Comparison of ENCODE assay signal across 24 cellular contexts in genomic region chr5:168666356-168666755, GRCh38.
DNase-seq lines count a peak whose midpoint lies in the region; ATAC-seq and TF ChIP-seq lines count a peak whose summit lies in the region.
"Had no signal": no experiment of that assay in that cellular context is flagged by ENCODE, and none has a peak within 500 bp of the region (broad histone marks: within the 10 kb centered on the region; RNA-seq: fewer than 3 reads in every experiment).

No MANE protein-coding gene starts in this region.

- no peak for TF ChIP-seq CTCF in cardiac muscle cell (IDR thresholded peaks at IDR 0.05; ENCODE audit: low read depth, low read length)
- no peak for TF ChIP-seq CTCF in heart left ventricle (IDR thresholded peaks at IDR 0.05)

- H4K5ac ChIP-seq in mesendoderm (ENCODE audit: low read length) = no peak overlapping the region

- H3K27ac ChIP-seq in cardiac muscle cell = peak overlapping the region; percentile 82
- H3K27ac ChIP-seq in heart left ventricle = no peak overlapping the region
- no peak overlapping the region for H3K27ac ChIP-seq in mesendoderm (ENCODE audit: low read depth, low read length)
- H3K27ac ChIP-seq in neuronal stem cell (replicated peaks; ENCODE audit: low read length) = no peak overlapping the region
- H3K27ac ChIP-seq: BLaER1 had no signal

- no peaks in the 10 kb centered on the region for H3K79me2 ChIP-seq in mesendoderm (ENCODE audit: control insufficient read depth, insufficient read depth, low read length)

- TF ChIP-seq POLR2A in heart left ventricle (IDR thresholded peaks at IDR 0.05) = no peak

- no peak overlapping the region for H4K8ac ChIP-seq in mesendoderm (ENCODE audit: low read depth, low read length)
- no peak overlapping the region for H4K8ac ChIP-seq in neuronal stem cell (ENCODE audit: low read depth, low read length)

- H3K9ac ChIP-seq in mesendoderm (ENCODE audit: low read length) = no peak overlapping the region
- peak overlapping the region; percentile 24 for H3K9ac ChIP-seq in neuronal stem cell (ENCODE audit: low read depth, low read length, poor library complexity)
- H3K9ac ChIP-seq: BLaER1 had no signal

- H3K4ac ChIP-seq in mesendoderm (ENCODE audit: low read depth, low read length) = no peak overlapping the region
- H3K4ac ChIP-seq in neuronal stem cell (ENCODE audit: low read length) = no peak overlapping the region

- H3K27me3 ChIP-seq in cardiac muscle cell = no peaks in the 10 kb centered on the region
- H3K27me3 ChIP-seq in heart left ventricle = no peaks in the 10 kb centered on the region
- H3K27me3 ChIP-seq in mesendoderm (ENCODE audit: insufficient read depth, low read length, poor library complexity) = no peaks in the 10 kb centered on the region
- peaks cover 0 to 5% (median 0%) of the 10 kb centered on the region in 3 experiments for H3K27me3 ChIP-seq in neuronal stem cell (ENCODE audit: control insufficient read depth in 3 of 3, insufficient read depth in 3 of 3, low read depth in 1 of 3, low read length in 3 of 3)
- H3K27me3 ChIP-seq: BE2C, BLaER1 had no signal

- no peak overlapping the region for H2BK15ac ChIP-seq in mesendoderm (replicated peaks; ENCODE audit: low read depth)
- no peak overlapping the region for H2BK15ac ChIP-seq in neuronal stem cell (ENCODE audit: low read length)

- DNase-seq in cardiac muscle cell (ENCODE audit: low read depth in 1 of 2, low spot score in 1 of 2) (no peak), heart left ventricle (no peak), mesendoderm (no peak), neuronal stem cell (ENCODE audit: low spot score) (no peak), NCI-H345 treated with DMSO at 0.1 percent for 48 hours (lab: John Stamatoyannopoulos, UW; ENCODE audit: unreplicated experiment) (no peak), KBM-7 (no peak)
- DNase-seq: 8988T; ACHN; BE2C; C1 segment of cervical spinal cord; CD4-positive, alpha-beta memory T cell; CD4-positive, CD25-positive, alpha-beta regulatory T cell; CD8-positive, alpha-beta memory T cell; COR-L47; DMS 273 treated with DMSO at 0.1 percent for 48 hours; DMS153; DMS53; DMS79; DND-41; EL; GDM1 had no signal

- no peaks in the 10 kb centered on the region for H3K9me3 ChIP-seq in cardiac muscle cell (ENCODE audit: low read depth)
- H3K9me3 ChIP-seq in heart left ventricle = no peaks in the 10 kb centered on the region
- no peaks in the 10 kb centered on the region for H3K9me3 ChIP-seq in neuronal stem cell (replicated peaks in 1 of 2; ENCODE audit: control insufficient read depth in 2 of 2, insufficient read depth in 1 of 2, low read depth in 1 of 2, low read length in 2 of 2)
- H3K9me3 ChIP-seq: BE2C, BLaER1 had no signal

- H3K79me1 ChIP-seq in mesendoderm (ENCODE audit: low read length) (no peaks in the 10 kb centered on the region), neuronal stem cell (ENCODE audit: low read depth, low read length) (no peaks in the 10 kb centered on the region)

- H3K4me3 ChIP-seq in cardiac muscle cell = no peak overlapping the region
- no peak overlapping the region for H3K4me3 ChIP-seq in heart left ventricle
- no peak overlapping the region for H3K4me3 ChIP-seq in mesendoderm (ENCODE audit: low read length)
- H3K4me3 ChIP-seq in neuronal stem cell (ENCODE audit: low read length in 2 of 2) = no peak overlapping the region
- H3K4me3 ChIP-seq: BLaER1, GM12878 had no signal

- H3K18ac ChIP-seq in mesendoderm (ENCODE audit: low read length) (no peak overlapping the region), neuronal stem cell (ENCODE audit: low read length) (no peak overlapping the region)

- H2AFZ ChIP-seq in neuronal stem cell (ENCODE audit: low read length) = no peak overlapping the region

- ATAC-seq in heart left ventricle = no peak
- ATAC-seq in GM19328 (IDR thresholded peaks at IDR 0.05; ENCODE audit: unreplicated experiment) = no peak
- ATAC-seq: GM12878 had no signal

- H3K56ac ChIP-seq in mesendoderm (ENCODE audit: low read length) = peak overlapping the region; percentile 2

- H2BK120ac ChIP-seq in mesendoderm (ENCODE audit: low read depth, low read length) (no peak overlapping the region), neuronal stem cell (ENCODE audit: low read depth, low read length) (no peak overlapping the region)

- H4K91ac ChIP-seq in neuronal stem cell (ENCODE audit: low read depth, low read length, poor library complexity) = no peak overlapping the region

- H2BK12ac ChIP-seq in neuronal stem cell (ENCODE audit: low read length) = peak overlapping the region; percentile 34

- H3K23ac ChIP-seq in mesendoderm (ENCODE audit: low read length) = no peak overlapping the region
- H3K23ac ChIP-seq in neuronal stem cell (ENCODE audit: low read depth, low read length, poor library complexity) = peak overlapping the region; percentile 59

- H3K4me1 ChIP-seq in cardiac muscle cell (ENCODE audit: low read depth) (peaks cover 19% of the 10 kb centered on the region), heart left ventricle (no peaks in the 10 kb centered on the region), mesendoderm (ENCODE audit: control insufficient read depth, low read depth, low read length) (no peaks in the 10 kb centered on the region), neuronal stem cell (ENCODE audit: control insufficient read depth in 2 of 2, insufficient read depth in 1 of 2, low read depth in 1 of 2, low read length in 2 of 2) (peaks cover 0 to 3% of the 10 kb centered on the region in 2 donors)
- H3K4me1 ChIP-seq: BE2C had no signal

- intact Hi-C loops in heart left ventricle (cut with DNase I) = no loop called here

- in situ Hi-C loops in KBM-7 (cut with MboI; ENCODE audit: low pct_unique_long_range_greater_than_20kb, low sequenced_read_pairs) = no loop called here

- 88 to 94% (median 92%) methylated on average over 17 of the region's 17 CpGs for WGBS in heart left ventricle, 4 donors
- WGBS in mesendoderm (ENCODE audit: extremely low coverage, insufficient coverage, low lambda C conversion rate) = no CpG with 5 or more reads among the region's 17 CpGs
- no CpG with 5 or more reads among the region's 17 CpGs for WGBS in neuronal stem cell (ENCODE audit: extremely low coverage in 2 of 2, insufficient read length in 2 of 2, insufficient replicate concordance in 1 of 2), 2 donors

- H3K36me3 ChIP-seq in cardiac muscle cell (no peaks in the 10 kb centered on the region), heart left ventricle (peaks cover 0 to 9% (median 0%) of the 10 kb centered on the region in 9 donors), mesendoderm (ENCODE audit: control insufficient read depth, insufficient read depth, low read length) (no peaks in the 10 kb centered on the region), neuronal stem cell (replicated peaks in 1 of 2; ENCODE audit: control insufficient read depth in 2 of 2, insufficient read depth in 2 of 2, low read length in 2 of 2) (no peaks in the 10 kb centered on the region)
- H3K36me3 ChIP-seq: BLaER1 had no signal

- H3K14ac ChIP-seq in neuronal stem cell (ENCODE audit: low read length) = no peak overlapping the region

- H3K4me2 ChIP-seq in mesendoderm (ENCODE audit: low read length) (no peak overlapping the region), neuronal stem cell (ENCODE audit: insufficient read depth, low read length, poor library complexity, severe bottlenecking) (no peak overlapping the region)
- H3K4me2 ChIP-seq: BLaER1 had no signal

- H2BK5ac ChIP-seq in mesendoderm (ENCODE audit: low read length) = no peak overlapping the region
- no peak overlapping the region for H2BK5ac ChIP-seq in neuronal stem cell (ENCODE audit: low read length)

- H2AK5ac ChIP-seq in mesendoderm (ENCODE audit: low read length) (no peak overlapping the region), neuronal stem cell (ENCODE audit: low read depth, low read length) (no peak overlapping the region)
